22 cellular contexts compared by ENCODE assay signal in the genomic region with DNA sequence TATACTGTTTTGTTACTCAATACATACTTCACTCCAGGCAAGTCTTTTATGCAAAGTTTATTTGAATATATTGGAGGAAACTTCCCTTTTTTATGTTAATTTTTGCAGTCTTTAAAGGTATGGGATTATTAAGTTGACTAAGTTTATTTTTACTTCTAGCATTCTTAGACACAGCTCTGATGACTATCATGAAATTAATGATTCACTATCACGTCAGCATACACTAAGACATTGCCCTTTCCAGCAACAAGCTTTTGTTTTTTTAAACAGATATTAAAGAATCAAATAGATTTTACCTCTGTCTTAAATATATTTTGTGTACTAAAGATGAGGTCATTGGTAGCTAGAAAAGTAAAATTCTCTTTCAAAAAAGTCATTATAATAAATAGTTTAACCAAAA. TPM values are rescaled to one million over a fixed set of nuclear protein-coding genes. Genes with fewer than 3 reads are reported as not detected.
DNase-seq lines count a peak whose midpoint lies in the region; ATAC-seq and TF ChIP-seq lines count a peak whose summit lies in the region.
"Had no signal": no experiment of that assay in that cellular context is flagged by ENCODE, and none has a peak within 500 bp of the region (broad histone marks: within the 10 kb centered on the region; RNA-seq: fewer than 3 reads in every experiment).

No MANE protein-coding gene starts in this region.

- CTCF ChIA-PET in PC-9 (lab: Charles Lee), result interaction anchor here (1.2 kb wide), 1 partner anchor 15 kb away, joined by 3 read pairs; no protein-coding TSS in a partner anchor

- intact Hi-C loops in PC-9 (cut with micrococcal nuclease; ENCODE audit: unreplicated experiment), result loop anchor here (10.0 kb wide), 1 partner anchor 178 kb away; a partner anchor contains a TSS
- intact Hi-C loops in gastrocnemius medialis (cut with DNase I; ENCODE audit: low total_unique reads), result no loop called here

- DNase-seq in EH (ENCODE audit: low read depth), result peak; percentile 69
- DNase-seq in PC-9, result peak in 1 of 2 experiments; percentile 64
- DNase-seq in epithelial cell of prostate (ENCODE audit: low read depth, low spot score), result peak; percentile 46
- DNase-seq in kidney epithelial cell (ENCODE audit: low read depth), result peak; percentile 42
- no peak for DNase-seq in gastrocnemius medialis
- DNase-seq in iPS-NIHi11 (ENCODE audit: low spot score), result no peak
- DNase-seq: activated B cell treated with CpG ODN at 0.5 μM for 24 hours; activated CD8-positive, alpha-beta T cell treated with anti-CD3 and anti-CD28 coated beads, Interleukin-2, amount 10 ng/mL, durations not matched to agents 7 days and 5 days; activated naive CD4-positive, alpha-beta T cell treated with anti-CD3 and anti-CD28 coated beads, Interleukin-2, amount 10 ng/mL, durations not matched to agents 7 days and 5 days; activated T-cell treated with anti-CD3 and anti-CD28 coated beads, Interleukin-2, amount 50 U/mL, for 24 hours; CD4-positive, alpha-beta memory T cell; MG63; NCI-H1436 treated with DMSO at 0.1 percent for 48 hours; NCI-H2171 treated with DMSO at 0.1 percent for 48 hours; NCI-H774; occipital lobe; right lobe of liver had no signal

- peaks cover 19% of the 10 kb centered on the region for H3F3A ChIP-seq in PC-9 (ENCODE audit: insufficient read depth, low read depth)

- H3K36me3 ChIP-seq in PC-9 (ENCODE audit: low read depth) (peaks cover 8% of the 10 kb centered on the region; the same call in 1 of the 2 replicates), kidney epithelial cell (ENCODE audit: control insufficient read depth, insufficient read depth, low read length) (no peaks in the 10 kb centered on the region), gastrocnemius medialis (peaks cover 0 to 36% of the 10 kb centered on the region in 2 donors)
- H3K36me3 ChIP-seq: SJSA1 had no signal

- no peaks in the 10 kb centered on the region for H4K20me1 ChIP-seq in PC-9 (ENCODE audit: insufficient read depth)

- no peak overlapping the region for H2AFZ ChIP-seq in PC-9
- H2AFZ ChIP-seq: GM23338 had no signal

- H3K9me2 ChIP-seq in PC-9 (ENCODE audit: insufficient read depth), result no peaks in the 10 kb centered on the region

- peak overlapping the region; percentile 66 for H3K4me2 ChIP-seq in PC-9
- H3K4me2 ChIP-seq: GM23338 had no signal

- no TSS peak for BruUV-seq in PC-9 (replicated peaks; lab: Mats Ljungman, UMichigan)

- POLR2A ChIA-PET in PC-9 (lab: Charles Lee; ENCODE audit: unreplicated experiment), result interaction anchor here (0.5 to 0.7 kb wide), 4 partner anchors 15 to 561 kb away, joined by 3 to 8 read pairs (median 6); a partner anchor contains a TSS

- H3K27me3 ChIP-seq in PC-9 (ENCODE audit: insufficient read depth, low read depth) (no peaks in the 10 kb centered on the region), kidney epithelial cell (ENCODE audit: control insufficient read depth, insufficient read depth, low read length) (no peaks in the 10 kb centered on the region), gastrocnemius medialis (no peaks in the 10 kb centered on the region)
- H3K27me3 ChIP-seq: MG63, right lobe of liver, SJSA1 had no signal

- ATAC-seq in gastrocnemius medialis (no peak), GM19463 (IDR thresholded peaks at IDR 0.05; ENCODE audit: unreplicated experiment) (no peak), GM21515 (IDR thresholded peaks at IDR 0.05; ENCODE audit: unreplicated experiment) (no peak)
- ATAC-seq: activated CD8-positive, alpha-beta T cell treated with anti-CD3 and anti-CD28 coated beads, Interleukin-2, amount 10 ng/mL, durations not matched to agents 7 days and 5 days; GM23338; stimulated activated memory B cell treated with anti-CD40 and anti-IgM and Interleukin-4, amounts not matched to agents 10 μg/mL and 1 μg/mL and 100 μg/mL, for 72 hours had no signal

- TF ChIP-seq CTCF in PC-9 (conservative IDR thresholded peaks at IDR 0.05) (no peak), kidney epithelial cell (IDR thresholded peaks at IDR 0.05; ENCODE audit: insufficient read depth, low read length, poor library complexity, severe bottlenecking) (no peak), gastrocnemius medialis (IDR thresholded peaks at IDR 0.05 in 4 of 5, conservative IDR thresholded peaks at IDR 0.05 in 1 of 5) (no peak)

- H3K27ac ChIP-seq in PC-9, result peak overlapping the region; percentile 78
- H3K27ac ChIP-seq in epithelial cell of prostate, result peak overlapping the region; percentile 64
- no peak overlapping the region for H3K27ac ChIP-seq in gastrocnemius medialis
- H3K27ac ChIP-seq: right lobe of liver, SJSA1 had no signal

- H3K4me1 ChIP-seq in PC-9 (replicated peaks; ENCODE audit: insufficient read depth), result peaks cover 29% of the 10 kb centered on the region
- H3K4me1 ChIP-seq in gastrocnemius medialis, result no peaks in the 10 kb centered on the region
- H3K4me1 ChIP-seq: right lobe of liver had no signal

- H3K79me2 ChIP-seq in PC-9 (ENCODE audit: low read depth), result no peaks in the 10 kb centered on the region

- H3K4me3 ChIP-seq in PC-9 (peak overlapping the region; percentile 27; the same call in 1 of the 2 replicates), kidney epithelial cell (ENCODE audit: low read depth, low read length) (no peak overlapping the region), gastrocnemius medialis (no peak overlapping the region)
- H3K4me3 ChIP-seq: GM23338, MG63, right lobe of liver, SJSA1 had no signal

- no peak for TF ChIP-seq POLR2A in gastrocnemius medialis (IDR thresholded peaks at IDR 0.05)

- in situ Hi-C loops in gastrocnemius medialis (cut with MboI; ENCODE audit: low sequenced_read_pairs in 4 of 4), result no loop called here

- H3K9me3 ChIP-seq in PC-9 (ENCODE audit: insufficient read depth, low read depth), result no peaks in the 10 kb centered on the region
- H3K9me3 ChIP-seq in gastrocnemius medialis, result no peaks in the 10 kb centered on the region
- H3K9me3 ChIP-seq: MG63, right lobe of liver, SJSA1 had no signal

RNA-seq across cellular contexts. Expression of a gene that starts 52.1 kb away (rescaled TPM):
- 67.3 and 67.6 TPM in 2 replicates for total RNA-seq in PC-9 (2021)
- total RNA-seq in kidney epithelial cell, result 37.1 and 39.3 TPM in 2 replicates
- 10 to 100 TPM; 29.2 to 50.1 (median 34.3) TPM for total RNA-seq in gastrocnemius medialis

Comparison
In these comparisons a context has a peak if more than half of its experiments do, and no peak if none do; other contexts are left out.
1. DNase-seq: peak in EH (single experiment), epithelial cell of prostate (single experiment) and kidney epithelial cell (single experiment); none in gastrocnemius medialis (0 of 2) and iPS-NIHi11 (single experiment).
2. H3K27ac ChIP-seq: peak in PC-9 (single experiment) and epithelial cell of prostate (single experiment); none in gastrocnemius medialis (0 of 4).